In genomic region chr5:76634661-76635060, GRCh38 we compare ENCODE assay signal across 13 cellular contexts. TPM values are rescaled to one million over a fixed set of nuclear protein-coding genes. Genes with fewer than 3 reads are reported as not detected.
A peak's percentile ranks its signal among the peaks of the same experiment; 100 is the strongest.
DNase-seq lines count a peak whose midpoint lies in the region; ATAC-seq and TF ChIP-seq lines count a peak whose summit lies in the region.
"Had no signal": no experiment of that assay in that cellular context is flagged by ENCODE, and none has a peak within 500 bp of the region (broad histone marks: within the 10 kb centered on the region; RNA-seq: fewer than 3 reads in every experiment).

No MANE protein-coding gene starts in this region.

- ATAC-seq in CD8-positive, alpha-beta T cell = no peak
- ATAC-seq in T-helper 17 cell = no peak
- no peak for ATAC-seq in effector memory CD8-positive, alpha-beta T cell (replicated peaks)
- ATAC-seq: A549, HCT116 had no signal

- H3K4me1 ChIP-seq in CD8-positive, alpha-beta T cell (ENCODE audit: insufficient read depth, low read length) = no peaks in the 10 kb centered on the region
- no peaks in the 10 kb centered on the region for H3K4me1 ChIP-seq in CD8-positive, alpha-beta memory T cell (ENCODE audit: insufficient read depth, low read length)
- H3K4me1 ChIP-seq in Caco-2 (0 out of 2 replicates have a peak, but pooled peaks cover 4% of the 10 kb centered on the region), adrenal gland (replicated peaks in 1 of 2) (peaks cover 0 to 10% of the 10 kb centered on the region in 2 donors)
- H3K4me1 ChIP-seq: A549, BLaER1 had no signal

- no peaks in the 10 kb centered on the region for H3K27me3 ChIP-seq in CD8-positive, alpha-beta T cell (ENCODE audit: insufficient read depth, low read length)
- H3K27me3 ChIP-seq in CD8-positive, alpha-beta memory T cell (ENCODE audit: insufficient read depth, low read length, poor library complexity, severe bottlenecking) = no peaks in the 10 kb centered on the region
- H3K27me3 ChIP-seq in Caco-2 (replicated peaks; ENCODE audit: control insufficient read depth, insufficient read depth, low read length) (no peaks in the 10 kb centered on the region), adrenal gland (no peaks in the 10 kb centered on the region)
- H3K27me3 ChIP-seq: BLaER1 had no signal

- no peak overlapping the region for H3K4me3 Mint-ChIP-seq in CD8-positive, alpha-beta T cell
- H3K4me3 Mint-ChIP-seq in CD8-positive, alpha-beta memory T cell = no peak overlapping the region
- H3K4me3 Mint-ChIP-seq in T-helper 17 cell (no peak overlapping the region), Caco-2 (ENCODE audit: unreplicated experiment) (no peak overlapping the region), HFFc6 (no peak overlapping the region)
- no peak overlapping the region for H3K4me3 Mint-ChIP-seq in effector memory CD8-positive, alpha-beta T cell

- CTCF ChIA-PET in CD8-positive, alpha-beta T cell (lab: Charles Lee) = interaction anchor here (1.1 to 1.3 kb wide), 2 partner anchors 13 to 140 kb away, joined by 3 to 4 read pairs; no protein-coding TSS in a partner anchor
- CTCF ChIA-PET in CD8-positive, alpha-beta memory T cell (lab: Charles Lee) = interaction anchor here (1.7 kb wide), 1 partner anchor 32 kb away, joined by 4 read pairs; no protein-coding TSS in a partner anchor
- CTCF ChIA-PET in Caco-2 (lab: Charles Lee) = no interaction called here

- H3K9me3 Mint-ChIP-seq in CD8-positive, alpha-beta T cell = no peaks in the 10 kb centered on the region
- no peaks in the 10 kb centered on the region for H3K9me3 Mint-ChIP-seq in CD8-positive, alpha-beta memory T cell
- no peaks in the 10 kb centered on the region for H3K9me3 Mint-ChIP-seq in effector memory CD8-positive, alpha-beta T cell
- no peaks in the 10 kb centered on the region for H3K9me3 Mint-ChIP-seq in Caco-2 (ENCODE audit: unreplicated experiment)
- no peaks in the 10 kb centered on the region for H3K9me3 Mint-ChIP-seq in HFFc6

- H3K27me3 Mint-ChIP-seq in CD8-positive, alpha-beta T cell (ENCODE audit: low read depth) = no peaks in the 10 kb centered on the region
- peaks cover 0 to 1% of the 10 kb centered on the region in 2 donors for H3K27me3 Mint-ChIP-seq in CD8-positive, alpha-beta memory T cell
- H3K27me3 Mint-ChIP-seq in T-helper 17 cell (no peaks in the 10 kb centered on the region), Caco-2 (ENCODE audit: insufficient read depth, unreplicated experiment) (no peaks in the 10 kb centered on the region), HFFc6 (ENCODE audit: insufficient read depth) (no peaks in the 10 kb centered on the region)
- H3K27me3 Mint-ChIP-seq in effector memory CD8-positive, alpha-beta T cell = no peaks in the 10 kb centered on the region

- H3K4me1 Mint-ChIP-seq in CD8-positive, alpha-beta T cell (ENCODE audit: low read depth) = peaks cover 5% of the 10 kb centered on the region
- H3K4me1 Mint-ChIP-seq in CD8-positive, alpha-beta memory T cell = peaks cover 6 to 20% (median 13%) of the 10 kb centered on the region in 3 donors
- H3K4me1 Mint-ChIP-seq in T-helper 17 cell = peaks cover 11% of the 10 kb centered on the region
- H3K4me1 Mint-ChIP-seq in effector memory CD8-positive, alpha-beta T cell (ENCODE audit: low read depth in 2 of 2) = peaks cover 9 to 27% of the 10 kb centered on the region in 2 donors
- H3K4me1 Mint-ChIP-seq in Caco-2 (ENCODE audit: low read depth, unreplicated experiment) = peaks cover 7% of the 10 kb centered on the region
- peaks cover 14% of the 10 kb centered on the region for H3K4me1 Mint-ChIP-seq in HFFc6 (ENCODE audit: low read depth)

- TF ChIP-seq CTCF in CD8-positive, alpha-beta T cell (IDR thresholded peaks at IDR 0.05) = no peak
- no peak for TF ChIP-seq CTCF in Caco-2 (IDR thresholded peaks at IDR 0.05; ENCODE audit: insufficient read depth in 1 of 2, low read depth in 1 of 2, low read length in 1 of 2, severe bottlenecking in 1 of 2, unreplicated experiment in 1 of 2)
- TF ChIP-seq CTCF in HFFc6 (IDR thresholded peaks at IDR 0.05) = no peak
- TF ChIP-seq CTCF in adrenal gland (IDR thresholded peaks at IDR 0.05) = no peak

- DNase-seq in CD8-positive, alpha-beta T cell = no peak
- no peak for DNase-seq in CD8-positive, alpha-beta memory T cell
- DNase-seq in T-helper 17 cell (no peak), GM19238 (ENCODE audit: insufficient read length, low spot score) (no peak), Caco-2 (no peak), HFFc6 (no peak), adrenal gland (no peak)
- DNase-seq in effector memory CD8-positive, alpha-beta T cell = no peak
- DNase-seq: DMS79, KBM-7 had no signal

- no TSS peak for BruUV-seq in Caco-2 (replicated peaks; lab: Mats Ljungman, UMichigan)

- no peaks in the 10 kb centered on the region for H3K9me3 ChIP-seq in CD8-positive, alpha-beta T cell (ENCODE audit: low read length)
- no peaks in the 10 kb centered on the region for H3K9me3 ChIP-seq in CD8-positive, alpha-beta memory T cell (ENCODE audit: low read length)
- H3K9me3 ChIP-seq in T-helper 17 cell (ENCODE audit: control insufficient read depth, low read length, poor library complexity, severe bottlenecking) = no peaks in the 10 kb centered on the region
- no peaks in the 10 kb centered on the region for H3K9me3 ChIP-seq in Caco-2
- H3K9me3 ChIP-seq in adrenal gland (replicated peaks in 1 of 3) = no peaks in the 10 kb centered on the region
- H3K9me3 ChIP-seq: A549, BLaER1 had no signal

- WGBS in adrenal gland, 4 donors = 46 to 100% (median 94%) methylated on average over 4 of the region's 4 CpGs

- no peak overlapping the region for H3K4me3 ChIP-seq in CD8-positive, alpha-beta T cell (ENCODE audit: low read depth, low read length)
- no peak overlapping the region for H3K4me3 ChIP-seq in CD8-positive, alpha-beta memory T cell (ENCODE audit: low read length)
- no peak overlapping the region for H3K4me3 ChIP-seq in Caco-2 (ENCODE audit: low read depth, low read length)
- H3K4me3 ChIP-seq in adrenal gland = no peak overlapping the region
- H3K4me3 ChIP-seq: A549, BLaER1 had no signal

- intact Hi-C loops in CD8-positive, alpha-beta T cell (cut with DNase I, micrococcal nuclease) = loop anchor here in 1 of 2 experiments (5.0 kb wide), 1 partner anchor 487 kb away; no protein-coding TSS in a partner anchor
- intact Hi-C loops in Caco-2 (cut with micrococcal nuclease; ENCODE audit: unreplicated experiment) = no loop called here
- intact Hi-C loops in adrenal gland (cut with DNase I) = no loop called here

- no peak for TF ChIP-seq POLR2A in adrenal gland (IDR thresholded peaks at IDR 0.05)

- POLR2A ChIA-PET in CD8-positive, alpha-beta T cell (lab: Charles Lee) = no interaction called here
- POLR2A ChIA-PET in CD8-positive, alpha-beta memory T cell (lab: Charles Lee) = no interaction called here
- POLR2A ChIA-PET in Caco-2 (lab: Charles Lee) = no interaction called here

- H3K27ac Mint-ChIP-seq in CD8-positive, alpha-beta T cell = peak overlapping the region; percentile 14
- H3K27ac Mint-ChIP-seq in CD8-positive, alpha-beta memory T cell = peak overlapping the region in 6 of 8 donors; percentile 8 to 80 (median 50)
- H3K27ac Mint-ChIP-seq in T-helper 17 cell = peak overlapping the region; percentile 82
- peak overlapping the region; percentile 75 to 87 for H3K27ac Mint-ChIP-seq in effector memory CD8-positive, alpha-beta T cell
- no peak overlapping the region for H3K27ac Mint-ChIP-seq in Caco-2 (ENCODE audit: unreplicated experiment)
- H3K27ac Mint-ChIP-seq in HFFc6 = no peak overlapping the region

- H3K36me3 ChIP-seq in CD8-positive, alpha-beta T cell (ENCODE audit: insufficient read depth, low read length) = peaks cover 8% of the 10 kb centered on the region
- H3K36me3 ChIP-seq in CD8-positive, alpha-beta memory T cell (ENCODE audit: insufficient read depth, low read length) = peaks cover 5% of the 10 kb centered on the region
- no peaks in the 10 kb centered on the region for H3K36me3 ChIP-seq in Caco-2 (ENCODE audit: control insufficient read depth, insufficient read depth, low read length)
- H3K36me3 ChIP-seq in adrenal gland (replicated peaks in 1 of 2) = no peaks in the 10 kb centered on the region

- no peak overlapping the region for H3K27ac ChIP-seq in CD8-positive, alpha-beta T cell (ENCODE audit: low read depth, low read length)
- no peak overlapping the region for H3K27ac ChIP-seq in CD8-positive, alpha-beta memory T cell (ENCODE audit: low read depth, low read length)
- no peak overlapping the region for H3K27ac ChIP-seq in adrenal gland
- H3K27ac ChIP-seq: A549, BLaER1 had no signal

- H3K36me3 Mint-ChIP-seq in CD8-positive, alpha-beta T cell = peaks cover 85% of the 10 kb centered on the region
- peaks cover 4 to 84% (median 23%) of the 10 kb centered on the region in 3 donors for H3K36me3 Mint-ChIP-seq in CD8-positive, alpha-beta memory T cell
- H3K36me3 Mint-ChIP-seq in T-helper 17 cell (ENCODE audit: low read depth) (peaks cover 10% of the 10 kb centered on the region), Caco-2 (ENCODE audit: insufficient read depth, unreplicated experiment) (peaks cover 53% of the 10 kb centered on the region), HFFc6 (ENCODE audit: low read depth) (no peaks in the 10 kb centered on the region)
- H3K36me3 Mint-ChIP-seq in effector memory CD8-positive, alpha-beta T cell (ENCODE audit: insufficient read depth) = peaks cover 62% of the 10 kb centered on the region

RNA-seq across cellular contexts. Expression of gene F2RL2, which starts 11.5 kb away (rescaled TPM):
- total RNA-seq in CD8-positive, alpha-beta T cell = not detected
- total RNA-seq in CD8-positive, alpha-beta memory T cell = under 1 TPM in 1 of 2 experiments, not detected in 1; 0.15 TPM
- polyA plus RNA-seq in CD8-positive, alpha-beta memory T cell = 0.49 TPM
- total RNA-seq in T-helper 17 cell = not detected
- not detected in 2 replicates for total RNA-seq in Caco-2 (2022)
- total RNA-seq in HFFc6 (2021; fragmentation: NEBNext Ultra II Directional; extraction: Animal tissue kit (Norgen Biotek cat#: 25700)) = 10 to 100 TPM; 40.8 to 87.2 (median 54.3) TPM
- total RNA-seq in adrenal gland = 1 to 10 TPM in 1 of 8 donors, under 1 TPM in 5, not detected in 2; 0.08 to 1.5 (median 0.47) TPM
- polyA plus RNA-seq in adrenal gland = under 1 TPM; 0.16 to 0.46 (median 0.27) TPM

Comparison
In these comparisons a context has a peak if more than half of its experiments do, and no peak if none do; other contexts are left out.
1. H3K27ac Mint-ChIP-seq: peak in CD8-positive, alpha-beta T cell (single experiment), CD8-positive, alpha-beta memory T cell (6 of 8), T-helper 17 cell (single experiment) and effector memory CD8-positive, alpha-beta T cell (2 of 2); none in Caco-2 (single experiment) and HFFc6 (single experiment).
2. RNA of gene F2RL2, which starts 11.5 kb away (total RNA-seq): 40.8 to 87.2 TPM in HFFc6; 0.08 to 1.5 TPM in adrenal gland, 0.15 TPM in CD8-positive, alpha-beta memory T cell, not detected in CD8-positive, alpha-beta T cell, not detected in T-helper 17 cell and not detected in Caco-2; every median in the first group is over 10 times any median in the second.